ENCODE assay signal across 1 cellular context in genomic region chr6:143545976-143546547, GRCh38.
TF ChIP-seq lines count a peak whose summit lies in the region.

No MANE protein-coding gene starts in this region.

TF ChIP-seq in IMR-90, 13 proteins besides CTCF, POLR2A, EP300 and RAD21 (continued from another document):
- TF ChIP-seq, protein P1, sequence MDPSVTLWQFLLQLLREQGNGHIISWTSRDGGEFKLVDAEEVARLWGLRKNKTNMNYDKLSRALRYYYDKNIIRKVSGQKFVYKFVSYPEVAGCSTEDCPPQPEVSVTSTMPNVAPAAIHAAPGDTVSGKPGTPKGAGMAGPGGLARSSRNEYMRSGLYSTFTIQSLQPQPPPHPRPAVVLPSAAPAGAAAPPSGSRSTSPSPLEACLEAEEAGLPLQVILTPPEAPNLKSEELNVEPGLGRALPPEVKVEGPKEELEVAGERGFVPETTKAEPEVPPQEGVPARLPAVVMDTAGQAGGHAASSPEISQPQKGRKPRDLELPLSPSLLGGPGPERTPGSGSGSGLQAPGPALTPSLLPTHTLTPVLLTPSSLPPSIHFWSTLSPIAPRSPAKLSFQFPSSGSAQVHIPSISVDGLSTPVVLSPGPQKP (IDR thresholded peaks at IDR 0.05; ENCODE audit: borderline replicate concordance, low read depth, low read length), result no peak
